1 cellular context compared by ENCODE assay signal in genomic region chr2:224271854-224272620, GRCh38.
TF ChIP-seq lines count a peak whose summit lies in the region.

No MANE protein-coding gene starts in this region.

TF ChIP-seq in HepG2, 621 proteins besides CTCF, POLR2A, EP300 and RAD21 (continued from another document and continues in another):
- TF ChIP-seq XRCC5 (optimal IDR thresholded peaks at IDR 0.05; ENCODE audit: low read length) (peak; percentile 44), IKZF1 (IDR thresholded peaks at IDR 0.05) (no peak), SAP130 (CRISPR knock-in tag; IDR thresholded peaks at IDR 0.05; ENCODE audit: low read depth) (peak; percentile 27; the same call in 1 of the 2 replicates), HMGXB3 (CRISPR knock-in tag; IDR thresholded peaks at IDR 0.05; ENCODE audit: borderline replicate concordance) (peak; percentile 68), PPARG (CRISPR knock-in tag; conservative IDR thresholded peaks at IDR 0.05) (0 out of 2 replicates have a peak, but pooled peaks have one; percentile 44), ZNF746 (CRISPR knock-in tag; IDR thresholded peaks at IDR 0.05) (peak; percentile 86), NR2F2 (IDR thresholded peaks at IDR 0.05; ENCODE audit: borderline replicate concordance, low read depth) (peak; percentile 95), ZNF510 (CRISPR knock-in tag; IDR thresholded peaks at IDR 0.05; ENCODE audit: low read depth) (no peak), MED1 (CRISPR knock-in tag; IDR thresholded peaks at IDR 0.05) (peak; percentile 75), PHF8 (CRISPR knock-in tag; IDR thresholded peaks at IDR 0.05) (no peak), ZNF740 (CRISPR knock-in tag; IDR thresholded peaks at IDR 0.05) (no peak), ZBTB44 (CRISPR knock-in tag; IDR thresholded peaks at IDR 0.05) (no peak), TBL1XR1 (IDR thresholded peaks at IDR 0.05; ENCODE audit: borderline replicate concordance, low read length, partially characterized antibody) (no peak), GATA4 (IDR thresholded peaks at IDR 0.05; ENCODE audit: borderline replicate concordance, low read depth) (peak; percentile 78; the same call in 1 of the 2 replicates), XBP1 (CRISPR knock-in tag; IDR thresholded peaks at IDR 0.05) (no peak), TBX2 (CRISPR knock-in tag; IDR thresholded peaks at IDR 0.05; ENCODE audit: borderline replicate concordance) (peak; percentile 87), PBX2 (CRISPR knock-in tag; IDR thresholded peaks at IDR 0.05) (0 out of 2 replicates have a peak, but pooled peaks have one; percentile 14), ZSCAN9 (CRISPR knock-in tag; IDR thresholded peaks at IDR 0.05; ENCODE audit: borderline replicate concordance) (0 out of 2 replicates have a peak, but pooled peaks have one; percentile 57), ZNF704 (CRISPR knock-in tag; IDR thresholded peaks at IDR 0.05; ENCODE audit: borderline replicate concordance) (no peak), ZNF598 (CRISPR knock-in tag; IDR thresholded peaks at IDR 0.05; ENCODE audit: borderline replicate concordance) (no peak), MEIS2 (CRISPR knock-in tag; IDR thresholded peaks at IDR 0.05) (0 out of 2 replicates have a peak, but pooled peaks have one; percentile 17), UBTF (CRISPR knock-in tag; IDR thresholded peaks at IDR 0.05) (no peak), KLF6 (CRISPR knock-in tag; IDR thresholded peaks at IDR 0.05) (0 out of 2 replicates have a peak, but pooled peaks have one; percentile 28), PAXIP1 (CRISPR knock-in tag; conservative IDR thresholded peaks at IDR 0.05) (peak; percentile 85), FOXA3 (CRISPR knock-in tag; IDR thresholded peaks at IDR 0.05) (peak; percentile 91), KLF16 (CRISPR knock-in tag; IDR thresholded peaks at IDR 0.05) (peak in 1 of 2 experiments; percentile 62; a peak in 1 of 4 replicates), GABPA (IDR thresholded peaks at IDR 0.05; ENCODE audit: low read depth, low read length) (no peak), GABPA (CRISPR knock-in tag; IDR thresholded peaks at IDR 0.05; ENCODE audit: low read depth) (peak; percentile 33; the same call in 1 of the 2 replicates), HOMEZ (CRISPR knock-in tag; IDR thresholded peaks at IDR 0.05; ENCODE audit: low read depth) (peak; percentile 47; the same call in 1 of the 2 replicates), ZNF660 (CRISPR knock-in tag; IDR thresholded peaks at IDR 0.05; ENCODE audit: borderline replicate concordance, low read depth) (no peak), HNF4G (IDR thresholded peaks at IDR 0.05; ENCODE audit: borderline replicate concordance, low read depth, low read length) (peak; percentile 81; the same call in 1 of the 2 replicates), HNF4G (CRISPR knock-in tag; IDR thresholded peaks at IDR 0.05; ENCODE audit: borderline replicate concordance, low read depth) (peak; percentile 80; the same call in 1 of the 2 replicates), TARDBP (CRISPR knock-in tag; IDR thresholded peaks at IDR 0.05) (peak; percentile 30; the same call in 1 of the 2 replicates), ZSCAN25 (CRISPR knock-in tag; IDR thresholded peaks at IDR 0.05) (peak; percentile 51; the same call in 1 of the 2 replicates), SIX4 (CRISPR knock-in tag; IDR thresholded peaks at IDR 0.05) (no peak; the same call in 1 of the 2 replicates), TCF7L2 (IDR thresholded peaks at IDR 0.05; ENCODE audit: low read depth, low read length) (peak; percentile 74; the same call in 1 of the 2 replicates), FOXP1 (IDR thresholded peaks at IDR 0.05) (no peak), FOXP1 (CRISPR knock-in tag; IDR thresholded peaks at IDR 0.05) (peak; percentile 73), MYNN (CRISPR knock-in tag; IDR thresholded peaks at IDR 0.05; ENCODE audit: low read depth) (no peak), PRDM15 (CRISPR knock-in tag; IDR thresholded peaks at IDR 0.05) (0 out of 2 replicates have a peak, but pooled peaks have one; percentile 13), KDM3A (CRISPR knock-in tag; IDR thresholded peaks at IDR 0.05; ENCODE audit: low read depth) (no peak), MEF2D (CRISPR knock-in tag; IDR thresholded peaks at IDR 0.05) (peak; percentile 75)
